22 cellular contexts compared by ENCODE assay signal in the genomic region with DNA sequence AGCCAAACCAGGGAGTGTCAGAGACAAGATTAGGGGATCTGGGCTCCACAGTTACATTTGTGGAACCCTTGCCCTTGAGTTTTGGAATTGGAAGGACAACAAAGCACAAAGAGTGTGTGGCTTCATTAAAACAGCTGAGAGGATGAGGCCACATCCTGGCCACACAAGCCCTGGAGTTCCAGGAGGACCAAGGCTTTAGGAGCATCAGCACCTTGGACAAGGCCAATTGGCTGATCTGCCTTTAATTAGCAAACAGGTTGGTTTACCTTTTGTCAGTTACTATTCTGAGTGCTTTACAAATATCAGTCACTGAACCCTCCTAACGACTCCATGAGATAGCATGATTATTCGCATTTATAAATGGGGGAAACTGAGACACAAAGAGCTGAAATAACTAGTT. TPM values are rescaled to one million over a fixed set of nuclear protein-coding genes. Genes with fewer than 3 reads are reported as not detected.
DNase-seq lines count a peak whose midpoint lies in the region; ATAC-seq, FAIRE-seq and TF ChIP-seq lines count a peak whose summit lies in the region.
"Had no signal": no experiment of that assay in that cellular context is flagged by ENCODE, and none has a peak within 500 bp of the region (broad histone marks: within the 10 kb centered on the region; RNA-seq: fewer than 3 reads in every experiment).

No MANE protein-coding gene starts in this region.

- no peak overlapping the region for H2BK5ac ChIP-seq in H9 (ENCODE audit: insufficient read length, low read length)

- H3K4me3 ChIP-seq in neural progenitor cell: no peak overlapping the region
- no peak overlapping the region for H3K4me3 ChIP-seq in kidney (ENCODE audit: low read length in 2 of 2)
- H3K4me3 ChIP-seq: esophagus muscularis mucosa, lower lobe of right lung, ovary, skin epidermis, transverse colon had no signal

- H3K4me1 ChIP-seq in H9 (ENCODE audit: insufficient read depth, low read length) (no peaks in the 10 kb centered on the region), neural progenitor cell (no peaks in the 10 kb centered on the region), kidney (ENCODE audit: control insufficient read depth in 1 of 2, insufficient read depth in 1 of 2, low read depth in 1 of 2, low read length in 2 of 2) (no peaks in the 10 kb centered on the region)
- H3K4me1 ChIP-seq: esophagus muscularis mucosa, lower lobe of right lung, transverse colon had no signal

- DNase-seq in H9: peak; percentile 33
- peak; percentile 14 for DNase-seq in RWPE1 (ENCODE audit: low spot score)
- DNase-seq in neural progenitor cell (ENCODE audit: low spot score): peak; percentile 64
- DNase-seq in NCI-H128 (lab: John Stamatoyannopoulos, UW; ENCODE audit: unreplicated experiment): no peak
- no peak for DNase-seq in putamen (ENCODE audit: low spot score)
- DNase-seq in NCI-H2171 (lab: John Stamatoyannopoulos, UW): no peak
- no peak for DNase-seq in kidney
- DNase-seq: activated CD4-positive, alpha-beta T cell treated with anti-CD3 and anti-CD28 coated beads for 48 hours; activated naive CD8-positive, alpha-beta T cell treated with anti-CD3 and anti-CD28 coated beads, Interleukin-2, amount 50 U/mL, for 24 hours; lower lobe of right lung; NCI-H1436 treated with DMSO at 0.1 percent for 48 hours; NCI-H774; ovary; transverse colon had no signal

- H2BK15ac ChIP-seq in H9 (ENCODE audit: low read depth, low read length): no peak overlapping the region

- H3K4me2 ChIP-seq in H9 (ENCODE audit: insufficient read depth, insufficient read length, low read length) (no peak overlapping the region), neural progenitor cell (no peak overlapping the region)

- H3K27ac ChIP-seq in H9 (ENCODE audit: insufficient read length, low read depth, low read length): no peak overlapping the region
- no peak overlapping the region for H3K27ac ChIP-seq in RWPE1
- H3K27ac ChIP-seq in neural progenitor cell: no peak overlapping the region
- H3K27ac ChIP-seq in kidney (ENCODE audit: low read depth in 2 of 2, low read length in 2 of 2): no peak overlapping the region
- H3K27ac ChIP-seq: esophagus muscularis mucosa, lower lobe of right lung, ovary, skin epidermis, transverse colon had no signal

- H2BK120ac ChIP-seq in H9 (ENCODE audit: low read depth, low read length, poor library complexity, severe bottlenecking): no peak overlapping the region

- intact Hi-C loops in kidney (cut with DNase I): loop anchor here (5.0 kb wide), 1 partner anchor 132 kb away; no protein-coding TSS in a partner anchor

- H3K79me2 ChIP-seq in H9 (ENCODE audit: insufficient read depth, low read length) (no peaks in the 10 kb centered on the region), neural progenitor cell (ENCODE audit: low read depth) (no peaks in the 10 kb centered on the region)

- H3F3A ChIP-seq in neural progenitor cell (ENCODE audit: low read depth): no peaks in the 10 kb centered on the region

- H2AK5ac ChIP-seq in H9 (ENCODE audit: insufficient read length, low read length): no peak overlapping the region

- WGBS in H9 (ENCODE audit: extremely low coverage, insufficient read length, low lambda C conversion rate): no CpG with 5 or more reads among the region's 2 CpGs

- no peak for FAIRE-seq in kidney (lab: Jason Lieb, UNC)
- FAIRE-seq: RCC 7860 had no signal

- H3K9me3 ChIP-seq in H9 (ENCODE audit: control insufficient read depth, low read depth, low read length) (no peaks in the 10 kb centered on the region), neural progenitor cell (ENCODE audit: low read depth) (no peaks in the 10 kb centered on the region), kidney (ENCODE audit: control insufficient read depth in 1 of 2, low read length in 2 of 2) (no peaks in the 10 kb centered on the region)
- H3K9me3 ChIP-seq: esophagus muscularis mucosa, lower lobe of right lung, ovary, transverse colon had no signal

- H3K18ac ChIP-seq in H9 (ENCODE audit: insufficient read length, low read depth, low read length): no peak overlapping the region

- H3K9ac ChIP-seq in H9 (ENCODE audit: extremely low read depth, insufficient read length, low read length) (no peak overlapping the region), neural progenitor cell (no peak overlapping the region), kidney (ENCODE audit: low read length in 2 of 2) (no peak overlapping the region)

- H3K56ac ChIP-seq in H9 (ENCODE audit: insufficient read length, low read depth, low read length): no peak overlapping the region

- no peaks in the 10 kb centered on the region for H4K20me1 ChIP-seq in H9 (ENCODE audit: control insufficient read depth, insufficient read depth, insufficient read length)
- H4K20me1 ChIP-seq in neural progenitor cell (ENCODE audit: low read depth): peaks cover 4% of the 10 kb centered on the region

- H3K36me3 Mint-ChIP-seq in H9 (ENCODE audit: insufficient read depth in 1 of 3, low read depth in 3 of 3) (no peaks in the 10 kb centered on the region), neural progenitor cell (no peaks in the 10 kb centered on the region)

- H4K91ac ChIP-seq in H9 (ENCODE audit: insufficient read length, low read depth, low read length): no peak overlapping the region

- no peaks in the 10 kb centered on the region for H3K23me2 ChIP-seq in H9 (ENCODE audit: insufficient read length, low read depth, low read length, poor library complexity, severe bottlenecking)

- H3K27ac Mint-ChIP-seq in H9 (no peak overlapping the region), neural progenitor cell (no peak overlapping the region)
- H3K27ac Mint-ChIP-seq: activated naive CD8-positive, alpha-beta T cell treated with anti-CD3 and anti-CD28 coated beads, Interleukin-2, amount 50 U/mL, for 24 hours; activated T-helper 17 cell treated with anti-CD3 and anti-CD28 coated beads, Interleukin-2, amount 50 U/mL, for 72 hours; stimulated activated naive CD8-positive, alpha-beta T cell treated with anti-CD3 and anti-CD28 coated beads, Interleukin-15, Interleukin-2, amounts not matched to agents 100 ng/mL and 50 ng/mL, for 24 hours had no signal

- no peak overlapping the region for H3T11ph ChIP-seq in H9 (ENCODE audit: low read length)

- no peaks in the 10 kb centered on the region for H3K36me3 ChIP-seq in neural progenitor cell
- H3K36me3 ChIP-seq in kidney (ENCODE audit: control insufficient read depth in 1 of 2, insufficient read depth in 2 of 2, low read length in 2 of 2): no peaks in the 10 kb centered on the region
- H3K36me3 ChIP-seq: esophagus muscularis mucosa, lower lobe of right lung, ovary, transverse colon had no signal

- H3K4me1 Mint-ChIP-seq in H9 (peaks cover 0 to 4% of the 10 kb centered on the region in 2 experiments; a peak in 3 of 4 replicates), neural progenitor cell (no peaks in the 10 kb centered on the region)
- H3K4me1 Mint-ChIP-seq: activated naive CD8-positive, alpha-beta T cell treated with anti-CD3 and anti-CD28 coated beads, Interleukin-2, amount 50 U/mL, for 24 hours; activated T-helper 17 cell treated with anti-CD3 and anti-CD28 coated beads, Interleukin-2, amount 50 U/mL, for 72 hours had no signal

- CTCF ChIA-PET in RWPE1 (lab: Yijun Ruan, JAX): interaction anchor here (0.6 to 0.7 kb wide), 2 partner anchors 231 to 246 kb away, joined by 3 to 5 read pairs; no protein-coding TSS in a partner anchor

- no peak overlapping the region for H4K5ac ChIP-seq in H9 (ENCODE audit: insufficient read length, low read depth, low read length)

- TF ChIP-seq CTCF in H9 (conservative IDR thresholded peaks at IDR 0.05) (no peak), RWPE1 (conservative IDR thresholded peaks at IDR 0.05; ENCODE audit: low read depth) (no peak), neural progenitor cell (IDR thresholded peaks at IDR 0.05) (no peak), kidney (IDR thresholded peaks at IDR 0.05; ENCODE audit: borderline replicate concordance, extremely low read depth, insufficient read depth) (no peak)

- no peak overlapping the region for H4K8ac ChIP-seq in H9 (replicated peaks; ENCODE audit: insufficient read length, low read depth, low read length)

- no peaks in the 10 kb centered on the region; a peak in 1 of 5 replicates for H3K9me3 Mint-ChIP-seq in H9
- no peaks in the 10 kb centered on the region for H3K9me3 Mint-ChIP-seq in neural progenitor cell
- H3K9me3 Mint-ChIP-seq: activated naive CD8-positive, alpha-beta T cell treated with anti-CD3 and anti-CD28 coated beads, Interleukin-2, amount 50 U/mL, for 24 hours; activated T-helper 17 cell treated with anti-CD3 and anti-CD28 coated beads, Interleukin-2, amount 50 U/mL, for 72 hours; stimulated activated naive CD8-positive, alpha-beta T cell treated with anti-CD3 and anti-CD28 coated beads, Interleukin-15, Interleukin-2, amounts not matched to agents 100 ng/mL and 50 ng/mL, for 24 hours had no signal

- H2BK20ac ChIP-seq in H9 (ENCODE audit: low read depth, low read length, poor library complexity, severe bottlenecking): no peak overlapping the region

- H3K14ac ChIP-seq in H9 (ENCODE audit: insufficient read depth, low read length): no peak overlapping the region

- H3K23ac ChIP-seq in H9 (ENCODE audit: insufficient read length, low read depth, low read length): no peak overlapping the region

- H2BK12ac ChIP-seq in H9 (ENCODE audit: insufficient read length, low read depth, low read length): no peak overlapping the region

- POLR2A ChIA-PET in RWPE1 (lab: Yijun Ruan, JAX; ENCODE audit: low non-redundant PET): no interaction called here

- peaks cover 16% of the 10 kb centered on the region for H3K27me3 Mint-ChIP-seq in H9 (ENCODE audit: low read depth)
- H3K27me3 Mint-ChIP-seq in neural progenitor cell (ENCODE audit: insufficient read depth, low read depth): no peaks in the 10 kb centered on the region

- H2AFZ ChIP-seq in H9 (ENCODE audit: low read length) (no peak overlapping the region), neural progenitor cell (replicated peaks) (no peak overlapping the region)

- no peak overlapping the region for H3K4ac ChIP-seq in H9 (ENCODE audit: low read depth, low read length)

- no peaks in the 10 kb centered on the region for H3K79me1 ChIP-seq in H9 (ENCODE audit: insufficient read depth, low read depth, low read length, poor library complexity, severe bottlenecking)

- no peaks in the 10 kb centered on the region for H3K27me3 ChIP-seq in H9 (ENCODE audit: insufficient read depth, low read length)
- peaks cover 8% of the 10 kb centered on the region for H3K27me3 ChIP-seq in neural progenitor cell
- H3K27me3 ChIP-seq: ovary had no signal

- ATAC-seq in esophagus mucosa: peak; percentile 36
- ATAC-seq: activated naive CD8-positive, alpha-beta T cell treated with anti-CD3 and anti-CD28 coated beads, Interleukin-2, amount 50 U/mL, for 24 hours; activated T-helper 17 cell treated with anti-CD3 and anti-CD28 coated beads, Interleukin-2, amount 50 U/mL, for 72 hours; lower lobe of right lung had no signal

- H3K4me3 Mint-ChIP-seq in H9 (no peak overlapping the region), neural progenitor cell (no peak overlapping the region)
- H3K4me3 Mint-ChIP-seq: activated naive CD8-positive, alpha-beta T cell treated with anti-CD3 and anti-CD28 coated beads, Interleukin-2, amount 50 U/mL, for 24 hours; activated T-helper 17 cell treated with anti-CD3 and anti-CD28 coated beads, Interleukin-2, amount 50 U/mL, for 72 hours; stimulated activated naive CD8-positive, alpha-beta T cell treated with anti-CD3 and anti-CD28 coated beads, Interleukin-15, Interleukin-2, amounts not matched to agents 100 ng/mL and 50 ng/mL, for 24 hours had no signal

RNA-seq across cellular contexts. Expression of a gene that starts 54.7 kb away (rescaled TPM):
- total RNA-seq in H9 (2021): 0.24 TPM in 1 of 2 replicates, not detected in the other
- not detected for total RNA-seq in esophagus mucosa
- total RNA-seq in neural progenitor cell (ENCODE audit: low replicate concordance): not detected in 2 replicates
- total RNA-seq in kidney: 0.09 TPM
- 0.73 TPM for polyA plus RNA-seq in kidney (ENCODE audit: insufficient read depth, low read depth, low replicate concordance)
- total RNA-seq: activated T-helper 17 cell treated with anti-CD3 and anti-CD28 coated beads, Interleukin-2, amount 50 U/mL, for 72 hours; Daoy; glomerular endothelial cell; lower lobe of right lung had no signal

Comparison
In these comparisons a context has a peak if more than half of its experiments do, and no peak if none do; other contexts are left out.
1. DNase-seq: peak in H9 (single experiment), RWPE1 (single experiment) and neural progenitor cell (single experiment); none in NCI-H128 (single experiment), putamen (single experiment), NCI-H2171 (single experiment) and kidney (single experiment).